Comparison of ENCODE assay signal across 10 cellular contexts in genomic region chr11:66266378-66267038, GRCh38. TPM values are rescaled to one million over a fixed set of nuclear protein-coding genes. Genes with fewer than 3 reads are reported as not detected.
DNase-seq lines count a peak whose midpoint lies in the region; ATAC-seq and TF ChIP-seq lines count a peak whose summit lies in the region.
"Had no signal": no experiment of that assay in that cellular context is flagged by ENCODE, and none has a peak within 500 bp of the region (broad histone marks: within the 10 kb centered on the region; RNA-seq: fewer than 3 reads in every experiment).

No MANE protein-coding gene starts in this region.

- no peak for TF ChIP-seq POLR2A in gastrocnemius medialis (IDR thresholded peaks at IDR 0.05)

- H3K27ac ChIP-seq in DOHH2 (ENCODE audit: low read depth, low read length) (no peak overlapping the region), fibroblast of lung (ENCODE audit: insufficient read depth, low read length) (peak overlapping the region; percentile 57), gastrocnemius medialis (peak overlapping the region; percentile 92 to 99 (median 96))
- H3K27ac ChIP-seq: foreskin keratinocyte had no signal

- in situ Hi-C loops in gastrocnemius medialis (cut with MboI; ENCODE audit: low sequenced_read_pairs in 4 of 4) = no loop called here

- H3K4me1 Mint-ChIP-seq in T-cell = peaks cover 32 to 33% (median 32%) of the 10 kb centered on the region in 3 donors

- H3K9me3 ChIP-seq in DOHH2 (ENCODE audit: control insufficient read depth, insufficient read depth, low read length) (no peaks in the 10 kb centered on the region), fibroblast of lung (ENCODE audit: control insufficient read depth, insufficient read depth, low read depth, low read length) (no peaks in the 10 kb centered on the region), gastrocnemius medialis (no peaks in the 10 kb centered on the region)

- H3K4me3 ChIP-seq in DOHH2 (ENCODE audit: low read length) = no peak overlapping the region
- H3K4me3 ChIP-seq in fibroblast of lung (replicated peaks in 1 of 4; ENCODE audit: control extremely low read depth in 1 of 4, insufficient read depth in 1 of 4, low read depth in 3 of 4, low read length in 4 of 4) = peak overlapping the region; percentile 33 to 100 (median 70)
- H3K4me3 ChIP-seq in gastrocnemius medialis = peak overlapping the region; percentile 79 to 91 (median 81)

- H3K27me3 ChIP-seq in DOHH2 (ENCODE audit: control insufficient read depth, low read length) (no peaks in the 10 kb centered on the region), fibroblast of lung (ENCODE audit: control insufficient read depth, insufficient read depth, low read length) (no peaks in the 10 kb centered on the region), gastrocnemius medialis (no peaks in the 10 kb centered on the region)
- H3K27me3 ChIP-seq: foreskin keratinocyte had no signal

- DNase-seq in T-cell (no peak), fibroblast of lung (ENCODE audit: low read depth in 2 of 2) (no peak), gastrocnemius medialis (no peak), ureter (ENCODE audit: low spot score) (no peak), putamen (ENCODE audit: low spot score) (no peak), NCI-H2081 treated with DMSO at 0.1 percent for 48 hours (lab: John Stamatoyannopoulos, UW) (no peak), NCI-H1092 (lab: John Stamatoyannopoulos, UW) (no peak)

- H3K4me2 ChIP-seq in DOHH2 (ENCODE audit: low read length) (peak overlapping the region; percentile 64), fibroblast of lung (ENCODE audit: extremely low read depth, insufficient read depth, low read length) (peak overlapping the region; percentile 49)

- peaks cover 10% of the 10 kb centered on the region for H3K36me3 Mint-ChIP-seq in T-cell

- no peak overlapping the region for H2AFZ ChIP-seq in fibroblast of lung (ENCODE audit: low read length)

- H3K9ac ChIP-seq in fibroblast of lung (ENCODE audit: insufficient read depth, low read length) = no peak overlapping the region

- peaks cover 5% of the 10 kb centered on the region for H3F3A ChIP-seq in DOHH2 (ENCODE audit: control insufficient read depth, insufficient read depth)

- TF ChIP-seq CTCF in DOHH2 (IDR thresholded peaks at IDR 0.05; ENCODE audit: low read depth, low read length, poor library complexity, severe bottlenecking) = no peak
- TF ChIP-seq CTCF in fibroblast of lung (conservative IDR thresholded peaks at IDR 0.05 in 1 of 2, IDR thresholded peaks at IDR 0.05 in 1 of 2; ENCODE audit: low read depth in 1 of 2, low read length in 2 of 2) = no peak
- no peak for TF ChIP-seq CTCF in gastrocnemius medialis (IDR thresholded peaks at IDR 0.05 in 4 of 5, conservative IDR thresholded peaks at IDR 0.05 in 1 of 5)

- no peaks in the 10 kb centered on the region for H3K9me2 ChIP-seq in DOHH2 (replicated peaks; ENCODE audit: control insufficient read depth, low read length)

- intact Hi-C loops in gastrocnemius medialis (cut with DNase I; ENCODE audit: low total_unique reads) = loop anchor here (2.0 to 5.0 kb wide), 3 partner anchors 71 to 348 kb away; partner anchors contain the start of genes C11orf68, DRAP1, RIN1 and SF3B2

- H3K4me1 ChIP-seq in DOHH2 (ENCODE audit: control insufficient read depth, low read length) (peaks cover 20% of the 10 kb centered on the region), fibroblast of lung (ENCODE audit: control insufficient read depth, extremely low read depth, insufficient read depth, low read length) (peaks cover 4% of the 10 kb centered on the region), gastrocnemius medialis (peaks cover 19 to 27% of the 10 kb centered on the region in 2 donors)

- CTCF ChIA-PET in T-cell (lab: Charles Lee) = interaction anchor here in 1 of 2 donors (1.1 kb wide), 1 partner anchor 23 kb away, joined by 3 read pairs; the partner anchor contains the start of gene YIF1A

- H3K9me3 Mint-ChIP-seq in T-cell = no peaks in the 10 kb centered on the region

- POLR2A ChIA-PET in T-cell (lab: Charles Lee) = interaction anchor here in 1 of 2 donors (0.6 kb wide), 1 partner anchor 45 kb away, joined by 3 read pairs; no protein-coding TSS in a partner anchor

- peak overlapping the region in 1 of 2 donors; percentile 82 for H3K27ac Mint-ChIP-seq in T-cell

- H4K20me1 ChIP-seq in DOHH2 (ENCODE audit: control insufficient read depth, insufficient read depth, low read depth, low read length) = peaks cover 5% of the 10 kb centered on the region
- no peaks in the 10 kb centered on the region for H4K20me1 ChIP-seq in fibroblast of lung (ENCODE audit: control insufficient read depth, extremely low read depth, insufficient read depth, low read length)

- ATAC-seq in T-cell (replicated peaks in 1 of 4) (no peak), gastrocnemius medialis (no peak)

- H3K79me2 ChIP-seq in DOHH2 (ENCODE audit: control insufficient read depth, low read length) (peaks cover 24% of the 10 kb centered on the region), fibroblast of lung (ENCODE audit: control insufficient read depth, insufficient read depth, low read length) (peaks cover 25% of the 10 kb centered on the region)

- no peaks in the 10 kb centered on the region for H3K27me3 Mint-ChIP-seq in T-cell

- H3K36me3 ChIP-seq in DOHH2 (ENCODE audit: control insufficient read depth, low read length) = peaks cover 71% of the 10 kb centered on the region
- peaks cover 23% of the 10 kb centered on the region for H3K36me3 ChIP-seq in fibroblast of lung (ENCODE audit: control insufficient read depth, insufficient read depth, low read length)
- peaks cover 0 to 21% of the 10 kb centered on the region in 2 donors for H3K36me3 ChIP-seq in gastrocnemius medialis

- H3K4me3 Mint-ChIP-seq in T-cell = peak overlapping the region in 2 of 3 donors; percentile 86 to 94

RNA-seq across cellular contexts. Expression of gene RAB1B, which starts 1.9 kb away (rescaled TPM):
- total RNA-seq in T-cell = 10 to 100 TPM; 60.7 to 98.8 (median 95.2) TPM
- total RNA-seq in fibroblast of lung = 43.7 and 63.6 TPM in 2 replicates
- polyA plus RNA-seq in fibroblast of lung = 140 and 221 TPM in 2 replicates
- polyA plus RNA-seq in fibroblast of lung (2012) = 174 and 255 TPM in 2 replicates
- 370 and 488 TPM in 2 replicates for polyA minus RNA-seq in fibroblast of lung (ENCODE audit: low replicate concordance)
- 100 to 1,000 TPM in 3 of 4 donors, 10 to 100 TPM in 1; 96.0 to 194 (median 130) TPM for total RNA-seq in gastrocnemius medialis
- total RNA-seq in ureter = 157 TPM

RNA-seq across cellular contexts. Expression of gene KLC2, which starts 9.0 kb away (rescaled TPM):
- 10 to 100 TPM; 36.9 to 52.9 (median 43.9) TPM for total RNA-seq in T-cell
- total RNA-seq in fibroblast of lung = 17.3 and 17.5 TPM in 2 replicates
- 7.4 and 10.1 TPM in 2 replicates for polyA plus RNA-seq in fibroblast of lung
- 13.0 and 25.2 TPM in 2 replicates for polyA plus RNA-seq in fibroblast of lung (2012)
- polyA minus RNA-seq in fibroblast of lung (ENCODE audit: low replicate concordance) = 25.7 and 57.5 TPM in 2 replicates
- total RNA-seq in gastrocnemius medialis = 10 to 100 TPM; 28.4 to 58.7 (median 51.2) TPM
- total RNA-seq in ureter = 31.3 TPM

RNA-seq across cellular contexts. Expression of gene CNIH2, which starts 11.5 kb away (rescaled TPM):
- total RNA-seq in T-cell (1 to 10 TPM; 1.9 to 9.9 (median 2.7) TPM), fibroblast of lung (0.17 TPM in 1 of 2 replicates, not detected in the other), gastrocnemius medialis (not detected), ureter (2.2 TPM)
- 0.57 and 1.4 TPM in 2 replicates for polyA plus RNA-seq in fibroblast of lung
- 0.50 and 1.7 TPM in 2 replicates for polyA plus RNA-seq in fibroblast of lung (2012)
- polyA minus RNA-seq in fibroblast of lung (ENCODE audit: low replicate concordance) = not detected in 2 replicates

RNA-seq across cellular contexts. Expression of gene YIF1A, which starts 22.4 kb away (rescaled TPM):
- 10 to 100 TPM; 24.5 to 63.3 (median 56.9) TPM for total RNA-seq in T-cell
- 134 and 167 TPM in 2 replicates for total RNA-seq in fibroblast of lung
- 160 and 161 TPM in 2 replicates for polyA plus RNA-seq in fibroblast of lung
- 163 and 164 TPM in 2 replicates for polyA plus RNA-seq in fibroblast of lung (2012)
- polyA minus RNA-seq in fibroblast of lung (ENCODE audit: low replicate concordance) = 269 and 272 TPM in 2 replicates
- total RNA-seq in gastrocnemius medialis = 100 to 1,000 TPM; 106 to 137 (median 113) TPM
- total RNA-seq in ureter = 78.7 TPM

RNA-seq across cellular contexts. Expression of gene TMEM151A, which starts 25.2 kb away (rescaled TPM):
- total RNA-seq in T-cell (under 1 TPM in 4 of 5 donors, not detected in 1; 0.19 to 0.33 (median 0.23) TPM), fibroblast of lung (under 0.01 TPM in 2 replicates), gastrocnemius medialis (not detected), ureter (not detected)
- not detected in 2 replicates for polyA plus RNA-seq in fibroblast of lung
- polyA plus RNA-seq in fibroblast of lung (2012) = 0.07 TPM in 1 of 2 replicates, not detected in the other
- polyA minus RNA-seq in fibroblast of lung (ENCODE audit: low replicate concordance) = not detected in 2 replicates
- total RNA-seq: GM12878 had no signal
- polyA plus RNA-seq: GM12878 had no signal
